In genomic region chr18:46098616-46098933, GRCh38 we compare ENCODE assay signal across 8 cellular contexts. TPM values are rescaled to one million over a fixed set of nuclear protein-coding genes. Genes with fewer than 3 reads are reported as not detected.
A peak's percentile ranks its signal among the peaks of the same experiment; 100 is the strongest.
DNase-seq lines count a peak whose midpoint lies in the region; ATAC-seq and TF ChIP-seq lines count a peak whose summit lies in the region.

No MANE protein-coding gene starts in this region.

- TF ChIP-seq RAD21 in liver (IDR thresholded peaks at IDR 0.05): no peak

- peaks cover 34% of the 10 kb centered on the region for H3K4me1 Mint-ChIP-seq in activated naive CD4-positive, alpha-beta T cell treated with anti-CD3 and anti-CD28 coated beads for 36 hours (ENCODE audit: low read depth)
- peaks cover 35% of the 10 kb centered on the region for H3K4me1 Mint-ChIP-seq in activated naive CD8-positive, alpha-beta T cell treated with anti-CD3 and anti-CD28 coated beads, Interleukin-2, amount 50 U/mL, for 24 hours

- peak overlapping the region; percentile 98 for H3K4me3 Mint-ChIP-seq in activated naive CD4-positive, alpha-beta T cell treated with anti-CD3 and anti-CD28 coated beads for 36 hours
- peak overlapping the region; percentile 97 for H3K4me3 Mint-ChIP-seq in activated naive CD8-positive, alpha-beta T cell treated with anti-CD3 and anti-CD28 coated beads, Interleukin-2, amount 50 U/mL, for 24 hours

- no peak for ATAC-seq in activated naive CD8-positive, alpha-beta T cell treated with anti-CD3 and anti-CD28 coated beads, Interleukin-2, amount 50 U/mL, for 24 hours
- ATAC-seq in upper lobe of left lung (ENCODE audit: low FRiP score in 2 of 2) (no peak), GM21526 (IDR thresholded peaks at IDR 0.05; ENCODE audit: low FRiP score, unreplicated experiment) (no peak)

- no peaks in the 10 kb centered on the region for H3K9me3 Mint-ChIP-seq in activated naive CD4-positive, alpha-beta T cell treated with anti-CD3 and anti-CD28 coated beads for 36 hours
- no peaks in the 10 kb centered on the region for H3K9me3 Mint-ChIP-seq in activated naive CD8-positive, alpha-beta T cell treated with anti-CD3 and anti-CD28 coated beads, Interleukin-2, amount 50 U/mL, for 24 hours

- no peaks in the 10 kb centered on the region for H3K27me3 Mint-ChIP-seq in activated naive CD4-positive, alpha-beta T cell treated with anti-CD3 and anti-CD28 coated beads for 36 hours (ENCODE audit: low read depth)
- H3K27me3 Mint-ChIP-seq in activated naive CD8-positive, alpha-beta T cell treated with anti-CD3 and anti-CD28 coated beads, Interleukin-2, amount 50 U/mL, for 24 hours: no peaks in the 10 kb centered on the region

- H3K36me3 ChIP-seq in liver (ENCODE audit: control insufficient read depth in 4 of 4, insufficient read depth in 3 of 4, low read depth in 1 of 4, low read length in 3 of 4): peaks cover 0 to 6% (median under 1%) of the 10 kb centered on the region in 4 donors
- H3K36me3 ChIP-seq in upper lobe of left lung: peaks cover 0 to 13% (median 4%) of the 10 kb centered on the region in 4 donors

- peaks cover 12% of the 10 kb centered on the region for H3K36me3 Mint-ChIP-seq in activated naive CD4-positive, alpha-beta T cell treated with anti-CD3 and anti-CD28 coated beads for 36 hours (ENCODE audit: low read depth)
- peaks cover 29% of the 10 kb centered on the region for H3K36me3 Mint-ChIP-seq in activated naive CD8-positive, alpha-beta T cell treated with anti-CD3 and anti-CD28 coated beads, Interleukin-2, amount 50 U/mL, for 24 hours (ENCODE audit: low read depth)

- no peak for TF ChIP-seq POLR2A in upper lobe of left lung (IDR thresholded peaks at IDR 0.05)

- H3K9ac ChIP-seq in liver (ENCODE audit: low read depth in 1 of 2, low read length in 2 of 2): peak overlapping the region; percentile 77 to 87

- 24% methylated on average over 16 of the region's 16 CpGs for WGBS in liver
- 30 to 50% methylated on average over 8 to 16 of the region's 16 CpGs for WGBS in upper lobe of left lung, 2 donors

- H3K4me1 ChIP-seq in liver (ENCODE audit: control insufficient read depth in 4 of 4, insufficient read depth in 4 of 4, low read length in 3 of 4) (peaks cover 2 to 15% (median 9%) of the 10 kb centered on the region in 4 donors), upper lobe of left lung (peaks cover 26 to 38% (median 31%) of the 10 kb centered on the region in 4 donors)

- TF ChIP-seq EP300 in upper lobe of left lung (IDR thresholded peaks at IDR 0.05): no peak

- H3K4me3 ChIP-seq in liver (ENCODE audit: low read depth in 1 of 3, low read length in 3 of 3) (peak overlapping the region; percentile 90 to 100 (median 94)), upper lobe of left lung (peak overlapping the region in 3 of 4 donors; percentile 67 to 82 (median 77))

- intact Hi-C loops in activated naive CD4-positive, alpha-beta T cell treated with anti-CD3 and anti-CD28 coated beads for 36 hours (cut with micrococcal nuclease): loop anchor here (5.0 kb wide), 1 partner anchor 819 kb away; the partner anchor contains the start of genes KATNAL2 and PIAS2

- TF ChIP-seq CTCF in liver (IDR thresholded peaks at IDR 0.05; ENCODE audit: low read depth, low read length, missing input control) (no peak), upper lobe of left lung (IDR thresholded peaks at IDR 0.05) (no peak)

- CTCF ChIA-PET in activated naive CD4-positive, alpha-beta T cell treated with anti-CD3 and anti-CD28 coated beads for 36 hours (lab: Charles Lee): interaction anchor here (2.0 kb wide), 1 partner anchor 75 kb away, joined by 4 read pairs; a partner anchor contains a TSS

- H3K9me3 ChIP-seq in liver (ENCODE audit: control insufficient read depth in 4 of 4, low read length in 3 of 4) (no peaks in the 10 kb centered on the region), upper lobe of left lung (no peaks in the 10 kb centered on the region)

- H3K27ac Mint-ChIP-seq in activated naive CD4-positive, alpha-beta T cell treated with anti-CD3 and anti-CD28 coated beads for 36 hours: peak overlapping the region; percentile 94
- H3K27ac Mint-ChIP-seq in activated naive CD8-positive, alpha-beta T cell treated with anti-CD3 and anti-CD28 coated beads, Interleukin-2, amount 50 U/mL, for 24 hours: peak overlapping the region; percentile 97

- H3K27ac ChIP-seq in liver (ENCODE audit: low read depth in 1 of 2, low read length in 2 of 2) (peak overlapping the region; percentile 84 to 92), upper lobe of left lung (peak overlapping the region; percentile 84 to 94 (median 88))

- DNase-seq in activated naive CD4-positive, alpha-beta T cell treated with anti-CD3 and anti-CD28 coated beads for 36 hours: no peak
- no peak for DNase-seq in activated naive CD4-positive, alpha-beta T cell treated with Interleukin-2 at 50 U/mL for 16 hours
- no peak for DNase-seq in activated naive CD8-positive, alpha-beta T cell treated with anti-CD3 and anti-CD28 coated beads, Interleukin-2, amount 50 U/mL, for 24 hours
- DNase-seq in upper lobe of left lung (no peak), germinal center (ENCODE audit: low spot score) (no peak), NCI-H510A (lab: John Stamatoyannopoulos, UW) (no peak)

- H3K27me3 ChIP-seq in liver (ENCODE audit: control insufficient read depth in 4 of 4, insufficient read depth in 4 of 4, low read length in 3 of 4) (no peaks in the 10 kb centered on the region), upper lobe of left lung (no peaks in the 10 kb centered on the region)

TF ChIP-seq in liver, 16 proteins besides CTCF, POLR2A, EP300 and RAD21:
- TF ChIP-seq RXRA (IDR thresholded peaks at IDR 0.05) (no peak), HNF4A (conservative IDR thresholded peaks at IDR 0.05) (no peak), HNF4G (IDR thresholded peaks at IDR 0.05) (no peak), GABPA (IDR thresholded peaks at IDR 0.05 in 1 of 2, conservative IDR thresholded peaks at IDR 0.05 in 1 of 2) (no peak), NR2F2 (IDR thresholded peaks at IDR 0.05) (no peak)

RNA-seq across cellular contexts. Expression of gene ATP5F1A, which starts 0.5 kb away (rescaled TPM):
- 100 to 1,000 TPM; 467 TPM for total RNA-seq in activated naive CD4-positive, alpha-beta T cell treated with anti-CD3 and anti-CD28 coated beads for 36 hours
- total RNA-seq in liver (100 to 1,000 TPM; 374 to 618 TPM), upper lobe of left lung (100 to 1,000 TPM; 144 to 350 (median 266) TPM)
- 100 to 1,000 TPM; 267 to 364 TPM for polyA plus RNA-seq in liver

RNA-seq across cellular contexts. Expression of gene HAUS1, which starts 5.6 kb away (rescaled TPM):
- total RNA-seq in activated naive CD4-positive, alpha-beta T cell treated with anti-CD3 and anti-CD28 coated beads for 36 hours: 10 to 100 TPM; 59.4 to 60.9 TPM
- 10 to 100 TPM in 1 of 2 donors, 1 to 10 TPM in 1; 4.5 to 17.9 TPM for total RNA-seq in liver
- 1 to 10 TPM; 5.6 to 7.4 TPM for polyA plus RNA-seq in liver
- 10 to 100 TPM; 16.0 to 41.9 (median 27.5) TPM for total RNA-seq in upper lobe of left lung

RNA-seq across cellular contexts. Expression of gene PSTPIP2, which starts 26.5 kb away (rescaled TPM):
- total RNA-seq in activated naive CD4-positive, alpha-beta T cell treated with anti-CD3 and anti-CD28 coated beads for 36 hours: 10 to 100 TPM; 14.3 TPM
- total RNA-seq in liver: 10 to 100 TPM; 12.8 to 14.7 TPM
- polyA plus RNA-seq in liver: 1 to 10 TPM; 4.0 to 4.4 TPM
- total RNA-seq in upper lobe of left lung: 10 to 100 TPM in 4 of 6 donors, 1 to 10 TPM in 2; 8.9 to 48.2 (median 13.0) TPM
